1 cellular context compared by ENCODE assay signal in genomic region chr15:100602822-100603393, GRCh38.
A peak's percentile ranks its signal among the peaks of the same experiment; 100 is the strongest.
TF ChIP-seq lines count a peak whose summit lies in the region.

No MANE protein-coding gene starts in this region.

TF ChIP-seq in HepG2, 621 proteins besides CTCF, POLR2A, EP300 and RAD21 (continued from another document):
- TF ChIP-seq TFAP4 (IDR thresholded peaks at IDR 0.05; ENCODE audit: borderline replicate concordance, low read depth): no peak
- TF ChIP-seq ZC3H4 (CRISPR knock-in tag; IDR thresholded peaks at IDR 0.05; ENCODE audit: borderline replicate concordance): no peak
- no peak for TF ChIP-seq TBX3 (IDR thresholded peaks at IDR 0.05; ENCODE audit: borderline replicate concordance)
- TF ChIP-seq TP53 (CRISPR knock-in tag; conservative IDR thresholded peaks at IDR 0.05): no peak
- TF ChIP-seq NRL (CRISPR knock-in tag; IDR thresholded peaks at IDR 0.05; ENCODE audit: borderline replicate concordance): 0 out of 2 replicates have a peak, but pooled peaks have one; percentile 54
- TF ChIP-seq HOXA9 (CRISPR knock-in tag; IDR thresholded peaks at IDR 0.05; ENCODE audit: borderline replicate concordance): no peak
- TF ChIP-seq ARNTL (CRISPR knock-in tag; IDR thresholded peaks at IDR 0.05): peak; percentile 13; the same call in 1 of the 2 replicates
- no peak for TF ChIP-seq LCORL (IDR thresholded peaks at IDR 0.05)
- 0 out of 2 replicates have a peak, but pooled peaks have one; percentile 10 for TF ChIP-seq LCORL (CRISPR knock-in tag; IDR thresholded peaks at IDR 0.05)
- TF ChIP-seq ZNF331 (CRISPR knock-in tag; IDR thresholded peaks at IDR 0.05): no peak
- TF ChIP-seq ZNF501 (CRISPR knock-in tag; IDR thresholded peaks at IDR 0.05): 0 out of 2 replicates have a peak, but pooled peaks have one; percentile 7
- no peak for TF ChIP-seq ZNF775 (CRISPR knock-in tag; IDR thresholded peaks at IDR 0.05; ENCODE audit: borderline replicate concordance)
- 0 out of 2 replicates have a peak, but pooled peaks have one; percentile 8 for TF ChIP-seq HINFP (CRISPR knock-in tag; IDR thresholded peaks at IDR 0.05; ENCODE audit: low read depth)
- peak; percentile 44 for TF ChIP-seq ZFX (CRISPR knock-in tag; IDR thresholded peaks at IDR 0.05; ENCODE audit: low read depth)
- 0 out of 2 replicates have a peak, but pooled peaks have one; percentile 10 for TF ChIP-seq ISL2 (CRISPR knock-in tag; IDR thresholded peaks at IDR 0.05)
- peak; percentile 23; the same call in 1 of the 2 replicates for TF ChIP-seq PHF8 (CRISPR knock-in tag; IDR thresholded peaks at IDR 0.05)
- TF ChIP-seq SIX4 (CRISPR knock-in tag; IDR thresholded peaks at IDR 0.05): 0 out of 2 replicates have a peak, but pooled peaks have one; percentile 7
- TF ChIP-seq SP1 (IDR thresholded peaks at IDR 0.05): no peak
- TF ChIP-seq SP1 (CRISPR knock-in tag; IDR thresholded peaks at IDR 0.05): no peak
- peak; percentile 49 for TF ChIP-seq ZNF18 (CRISPR knock-in tag; IDR thresholded peaks at IDR 0.05; ENCODE audit: insufficient replicate concordance)
- TF ChIP-seq TFDP2 (CRISPR knock-in tag; IDR thresholded peaks at IDR 0.05): no peak
- TF ChIP-seq ZNF138 (CRISPR knock-in tag; IDR thresholded peaks at IDR 0.05; ENCODE audit: low read depth): no peak
- TF ChIP-seq PBX2 (CRISPR knock-in tag; IDR thresholded peaks at IDR 0.05): no peak
- no peak for TF ChIP-seq KLF12 (CRISPR knock-in tag; IDR thresholded peaks at IDR 0.05; ENCODE audit: borderline replicate concordance)
- TF ChIP-seq RXRB (CRISPR knock-in tag; IDR thresholded peaks at IDR 0.05; ENCODE audit: borderline replicate concordance): 0 out of 2 replicates have a peak, but pooled peaks have one; percentile 1
- peak; percentile 8; the same call in 1 of the 2 replicates for TF ChIP-seq ZNF687 (CRISPR knock-in tag; IDR thresholded peaks at IDR 0.05)
- 0 out of 2 replicates have a peak, but pooled peaks have one; percentile 22 for TF ChIP-seq NFKB2 (CRISPR knock-in tag; IDR thresholded peaks at IDR 0.05; ENCODE audit: borderline replicate concordance)
- no peak for TF ChIP-seq HIC2 (CRISPR knock-in tag; IDR thresholded peaks at IDR 0.05; ENCODE audit: low read depth)
- peak; percentile 2; the same call in 1 of the 2 replicates for TF ChIP-seq ZNF350 (CRISPR knock-in tag; IDR thresholded peaks at IDR 0.05; ENCODE audit: borderline replicate concordance, low read depth)
- TF ChIP-seq ATF3 (CRISPR knock-in tag; IDR thresholded peaks at IDR 0.05): no peak
- no peak for TF ChIP-seq POLR2AphosphoS2 (IDR thresholded peaks at IDR 0.05; ENCODE audit: low read depth, low read length)
- no peak for TF ChIP-seq JUNB (CRISPR knock-in tag; IDR thresholded peaks at IDR 0.05; ENCODE audit: borderline replicate concordance)
- TF ChIP-seq MNT (IDR thresholded peaks at IDR 0.05): no peak
- 0 out of 2 replicates have a peak, but pooled peaks have one; percentile 8 for TF ChIP-seq RXRA (CRISPR knock-in tag; IDR thresholded peaks at IDR 0.05)
- peak; percentile 1; the same call in 1 of the 2 replicates for TF ChIP-seq SAP130 (CRISPR knock-in tag; IDR thresholded peaks at IDR 0.05; ENCODE audit: low read depth)
- TF ChIP-seq ADNP (CRISPR knock-in tag; IDR thresholded peaks at IDR 0.05): no peak
- no peak for TF ChIP-seq ZSCAN21 (CRISPR knock-in tag; IDR thresholded peaks at IDR 0.05; ENCODE audit: borderline replicate concordance)
- no peak for TF ChIP-seq ZBTB37 (CRISPR knock-in tag; IDR thresholded peaks at IDR 0.05)
